Comparison of ENCODE assay signal across 25 cellular contexts in genomic region chr7:111413796-111414195, GRCh38.
DNase-seq lines count a peak whose midpoint lies in the region; ATAC-seq and TF ChIP-seq lines count a peak whose summit lies in the region.
"Had no signal": no experiment of that assay in that cellular context is flagged by ENCODE, and none has a peak within 500 bp of the region (broad histone marks: within the 10 kb centered on the region; RNA-seq: fewer than 3 reads in every experiment).

No MANE protein-coding gene starts in this region.

- intact Hi-C loops in Right ventricle myocardium superior (cut with DNase I) (no loop called here), heart left ventricle (cut with DNase I) (no loop called here), thyroid gland (cut with DNase I) (no loop called here)

- no peaks in the 10 kb centered on the region for H3K27me3 ChIP-seq in right atrium auricular region
- H3K27me3 ChIP-seq in heart left ventricle, result no peaks in the 10 kb centered on the region
- H3K27me3 ChIP-seq in mesendoderm (ENCODE audit: insufficient read depth, low read length, poor library complexity), result no peaks in the 10 kb centered on the region
- no peaks in the 10 kb centered on the region for H3K27me3 ChIP-seq in thyroid gland
- H3K27me3 ChIP-seq: cardiac muscle cell had no signal

- H3K4ac ChIP-seq in mesendoderm (ENCODE audit: low read depth, low read length), result no peak overlapping the region

- no peak overlapping the region for H2AK5ac ChIP-seq in mesendoderm (ENCODE audit: low read length)

- no peak overlapping the region for H4K5ac ChIP-seq in mesendoderm (ENCODE audit: low read length)

- ATAC-seq in Right ventricle myocardium superior (ENCODE audit: poor library complexity) (peak; percentile 68), heart left ventricle (peak in 1 of 4 donors; percentile 36)
- ATAC-seq: A549 had no signal

- no peak overlapping the region for H3K4me2 ChIP-seq in mesendoderm (ENCODE audit: low read length)
- H3K4me2 ChIP-seq: A549 had no signal

- no peak overlapping the region for H2BK15ac ChIP-seq in mesendoderm (replicated peaks; ENCODE audit: low read depth)

- TF ChIP-seq POLR2A in heart left ventricle (IDR thresholded peaks at IDR 0.05) (no peak), thyroid gland (IDR thresholded peaks at IDR 0.05) (no peak)

- no peak overlapping the region for H3K27ac ChIP-seq in right atrium auricular region
- no peak overlapping the region for H3K27ac ChIP-seq in heart left ventricle
- H3K27ac ChIP-seq in mesendoderm (ENCODE audit: low read depth, low read length), result no peak overlapping the region
- H3K27ac ChIP-seq in thyroid gland, result no peak overlapping the region
- H3K27ac ChIP-seq: A549, cardiac muscle cell, GM23248, HL-60 had no signal

- no peak overlapping the region for H3K56ac ChIP-seq in mesendoderm (ENCODE audit: low read length)

- H2BK120ac ChIP-seq in mesendoderm (ENCODE audit: low read depth, low read length), result no peak overlapping the region

- H3K4me1 ChIP-seq in right atrium auricular region (peaks cover 0 to 9% of the 10 kb centered on the region in 2 donors), heart left ventricle (peaks cover 0 to 10% (median 0%) of the 10 kb centered on the region in 12 donors), mesendoderm (ENCODE audit: control insufficient read depth, low read depth, low read length) (no peaks in the 10 kb centered on the region), thyroid gland (no peaks in the 10 kb centered on the region)
- H3K4me1 ChIP-seq: A549 had no signal

- no peak overlapping the region for H2BK5ac ChIP-seq in mesendoderm (ENCODE audit: low read length)

- H3K9ac ChIP-seq in mesendoderm (ENCODE audit: low read length), result no peak overlapping the region
- H3K9ac ChIP-seq: GM23248 had no signal

- H3K9me3 ChIP-seq in right atrium auricular region, result no peaks in the 10 kb centered on the region
- no peaks in the 10 kb centered on the region for H3K9me3 ChIP-seq in heart left ventricle
- H3K9me3 ChIP-seq in thyroid gland, result no peaks in the 10 kb centered on the region
- H3K9me3 ChIP-seq: A549 had no signal

- WGBS in heart left ventricle, 4 donors, result 20 to 39% (median 36%) methylated on average over 3 of the region's 3 CpGs
- no CpG with 5 or more reads among the region's 3 CpGs for WGBS in mesendoderm (ENCODE audit: extremely low coverage, insufficient coverage, low lambda C conversion rate)
- WGBS in thyroid gland, 2 donors, result 46 to 57% methylated on average over 3 of the region's 3 CpGs

- no peaks in the 10 kb centered on the region for H3K79me2 ChIP-seq in mesendoderm (ENCODE audit: control insufficient read depth, insufficient read depth, low read length)

- DNase-seq in Right ventricle myocardium superior (peak; percentile 54), right atrium auricular region (ENCODE audit: low spot score) (no peak), heart left ventricle (peak in 3 of 5 donors; percentile 16 to 27 (median 21)), mesendoderm (peak; percentile 26), thyroid gland (peak; percentile 3 to 8), DMS79 (lab: John Stamatoyannopoulos, UW) (no peak), GF-D8 (lab: John Stamatoyannopoulos, UW) (no peak), A172 (ENCODE audit: low spot score) (no peak)
- DNase-seq: activated B cell treated with CpG ODN at 0.5 μM for 24 hours; activated CD4-positive, alpha-beta memory T cell treated with anti-CD3 and anti-CD28 coated beads for 36 hours; activated effector memory CD4-positive, alpha-beta T cell treated with anti-CD3 and anti-CD28 coated beads, Interleukin-2, amount 50 U/mL, for 16 hours; COR-L47; dermis blood vessel endothelial cell; DND-41; GM23248; MM.1S; NCI-H1694 treated with DMSO at 0.1 percent for 48 hours; NCI-H2227 treated with DMSO at 0.1 percent for 48 hours; NCI-H82; nucleus accumbens; substantia nigra; T1000 had no signal

- TF ChIP-seq CTCF in right atrium auricular region (IDR thresholded peaks at IDR 0.05) (no peak), heart left ventricle (IDR thresholded peaks at IDR 0.05) (no peak), thyroid gland (IDR thresholded peaks at IDR 0.05) (no peak)

- no peak overlapping the region for H4K8ac ChIP-seq in mesendoderm (ENCODE audit: low read depth, low read length)

- H3K36me3 ChIP-seq in right atrium auricular region, result no peaks in the 10 kb centered on the region
- no peaks in the 10 kb centered on the region for H3K36me3 ChIP-seq in heart left ventricle
- no peaks in the 10 kb centered on the region for H3K36me3 ChIP-seq in mesendoderm (ENCODE audit: control insufficient read depth, insufficient read depth, low read length)
- no peaks in the 10 kb centered on the region for H3K36me3 ChIP-seq in thyroid gland
- H3K36me3 ChIP-seq: cardiac muscle cell had no signal

- H3K4me3 ChIP-seq in right atrium auricular region (peak overlapping the region in 1 of 2 donors; percentile 20), heart left ventricle (peak overlapping the region in 2 of 12 donors; percentile 2 to 15), mesendoderm (ENCODE audit: low read length) (no peak overlapping the region), thyroid gland (replicated peaks in 1 of 3) (no peak overlapping the region)
- H3K4me3 ChIP-seq: A549, cardiac muscle cell, GM23248 had no signal

- no peak overlapping the region for H3K23ac ChIP-seq in mesendoderm (ENCODE audit: low read length)

- H3K18ac ChIP-seq in mesendoderm (ENCODE audit: low read length), result no peak overlapping the region

- H3K79me1 ChIP-seq in mesendoderm (ENCODE audit: low read length), result no peaks in the 10 kb centered on the region

Comparison
In these comparisons a context has a peak if more than half of its experiments do, and no peak if none do; other contexts are left out.
1. DNase-seq: peak in Right ventricle myocardium superior (single experiment), heart left ventricle (3 of 5), mesendoderm (single experiment) and thyroid gland (2 of 2); none in right atrium auricular region (single experiment), DMS79 (single experiment), GF-D8 (single experiment) and A172 (single experiment).